ENCODE assay signal across 26 cellular contexts in genomic region chr10:20922033-20922432, GRCh38. TPM values are rescaled to one million over a fixed set of nuclear protein-coding genes. Genes with fewer than 3 reads are reported as not detected.
"Had no signal": no experiment of that assay in that cellular context is flagged by ENCODE, and none has a peak within 500 bp of the region (broad histone marks: within the 10 kb centered on the region; RNA-seq: fewer than 3 reads in every experiment).

No MANE protein-coding gene starts in this region.

- H3K36me3 ChIP-seq: brain microvascular endothelial cell, SJCRH30, WERI-Rb-1 had no signal

- H3K27ac Mint-ChIP-seq: activated CD4-positive, alpha-beta T cell treated with anti-CD3 and anti-CD28 coated beads, Interleukin-2, amount 10 ng/mL, durations not matched to agents 24 days and 14 days; activated CD8-positive, alpha-beta T cell treated with anti-CD3 and anti-CD28 coated beads for 36 hours; activated naive CD8-positive, alpha-beta T cell treated with anti-CD3 and anti-CD28 coated beads for 36 hours; activated T-cell treated with anti-CD3 and anti-CD28 coated beads, Interleukin-2, amount 50 U/mL, for 72 hours; activated T-helper 17 cell treated with anti-CD3 and anti-CD28 coated beads, Interleukin-2, amount 50 U/mL, for 72 hours had no signal

- H3K36me3 Mint-ChIP-seq: activated naive CD8-positive, alpha-beta T cell treated with anti-CD3 and anti-CD28 coated beads for 36 hours had no signal

- DNase-seq: activated CD4-positive, alpha-beta T cell treated with anti-CD3 and anti-CD28 coated beads, Interleukin-2, amount 10 ng/mL, durations not matched to agents 24 days and 14 days; activated CD4-positive, alpha-beta T cell treated with anti-CD3 and anti-CD28 coated beads, Interleukin-2, amount 50 U/mL, for 4 hours; activated CD4-positive, CD25-positive, alpha-beta regulatory T cell; activated CD8-positive, alpha-beta T cell treated with anti-CD3 and anti-CD28 coated beads for 36 hours; activated effector memory CD4-positive, alpha-beta T cell treated with anti-CD3 and anti-CD28 coated beads, Interleukin-2, amount 50 U/mL, for 16 hours; activated naive CD4-positive, alpha-beta T cell; activated naive CD4-positive, alpha-beta T cell treated with anti-CD3 and anti-CD28 coated beads, Interleukin-2, amount 50 U/mL, for 16 hours; activated naive CD8-positive, alpha-beta T cell treated with anti-CD3 and anti-CD28 coated beads for 36 hours; activated T-cell treated with anti-CD3 and anti-CD28 coated beads, Interleukin-2, amount 50 U/mL, for 1 hour; activated T-cell treated with anti-CD3 and anti-CD28 coated beads, Interleukin-2, amount 50 U/mL, for 72 hours; amniotic stem cell; aorta; brain microvascular endothelial cell; NCI-H146; NCI-H226; NCI-H446 treated with DMSO at 0.1 percent for 48 hours; SHP77; SJCRH30; T1000; WERI-Rb-1 had no signal

- H3K4me3 ChIP-seq: K562, SJCRH30, SK-N-MC had no signal

- H3K4me3 Mint-ChIP-seq: activated CD4-positive, alpha-beta T cell treated with anti-CD3 and anti-CD28 coated beads, Interleukin-2, amount 10 ng/mL, durations not matched to agents 24 days and 14 days; activated CD8-positive, alpha-beta T cell treated with anti-CD3 and anti-CD28 coated beads for 36 hours; activated naive CD8-positive, alpha-beta T cell treated with anti-CD3 and anti-CD28 coated beads for 36 hours; activated T-cell treated with anti-CD3 and anti-CD28 coated beads, Interleukin-2, amount 50 U/mL, for 72 hours; activated T-helper 17 cell treated with anti-CD3 and anti-CD28 coated beads, Interleukin-2, amount 50 U/mL, for 72 hours; central memory CD8-positive, alpha-beta T cell had no signal

- H3K9me3 Mint-ChIP-seq: activated CD4-positive, alpha-beta T cell treated with anti-CD3 and anti-CD28 coated beads, Interleukin-2, amount 10 ng/mL, durations not matched to agents 24 days and 14 days; activated CD8-positive, alpha-beta T cell treated with anti-CD3 and anti-CD28 coated beads for 36 hours; activated naive CD8-positive, alpha-beta T cell treated with anti-CD3 and anti-CD28 coated beads for 36 hours; activated T-cell treated with anti-CD3 and anti-CD28 coated beads, Interleukin-2, amount 50 U/mL, for 72 hours had no signal

- H3K27me3 Mint-ChIP-seq: activated CD4-positive, alpha-beta T cell treated with anti-CD3 and anti-CD28 coated beads, Interleukin-2, amount 10 ng/mL, durations not matched to agents 24 days and 14 days; activated naive CD8-positive, alpha-beta T cell treated with anti-CD3 and anti-CD28 coated beads for 36 hours; central memory CD8-positive, alpha-beta T cell had no signal

- H3K4me1 Mint-ChIP-seq: activated CD4-positive, alpha-beta T cell treated with anti-CD3 and anti-CD28 coated beads, Interleukin-2, amount 10 ng/mL, durations not matched to agents 24 days and 14 days; activated naive CD8-positive, alpha-beta T cell treated with anti-CD3 and anti-CD28 coated beads for 36 hours; activated T-helper 17 cell treated with anti-CD3 and anti-CD28 coated beads, Interleukin-2, amount 50 U/mL, for 72 hours; central memory CD8-positive, alpha-beta T cell had no signal

- H3K27ac ChIP-seq: brain microvascular endothelial cell, SJCRH30, SK-N-MC, WERI-Rb-1 had no signal

- H3K27me3 ChIP-seq: brain microvascular endothelial cell, SJCRH30 had no signal

- H3K9me3 ChIP-seq: SJCRH30 had no signal

- ATAC-seq: activated CD8-positive, alpha-beta T cell treated with anti-CD3 and anti-CD28 coated beads for 36 hours; activated T-cell treated with anti-CD3 and anti-CD28 coated beads, Interleukin-2, amount 50 U/mL, for 72 hours; activated T-helper 17 cell treated with anti-CD3 and anti-CD28 coated beads, Interleukin-2, amount 50 U/mL, for 72 hours; K562 had no signal

RNA-seq across cellular contexts. Expression of gene NEBL, which starts 24.9 kb away (rescaled TPM):
- total RNA-seq: activated T-helper 17 cell treated with anti-CD3 and anti-CD28 coated beads, Interleukin-2, amount 50 U/mL, for 72 hours; T-helper 1 cell treated with Interleukin-12 subunit alpha and Interleukin-12 subunit beta and Interleukin-4 antibody, amounts not matched to agents 30 ng/mL and 1 ng/mL, for 36 hours; T-helper 2 cell treated with Interferon-gamma antibody and Interleukin-4, amounts not matched to agents 100 ng/mL and 5 ng/mL, for 36 hours had no signal
